In genomic region chr6:43298565-43299337, GRCh38 we compare ENCODE assay signal across 1 cellular context.
A peak's percentile ranks its signal among the peaks of the same experiment; 100 is the strongest.
TF ChIP-seq lines count a peak whose summit lies in the region.

No MANE protein-coding gene starts in this region.

TF ChIP-seq in HepG2, 621 proteins besides CTCF, POLR2A, EP300 and RAD21 (continued from another document and continues in another):
- TF ChIP-seq, protein P1, sequence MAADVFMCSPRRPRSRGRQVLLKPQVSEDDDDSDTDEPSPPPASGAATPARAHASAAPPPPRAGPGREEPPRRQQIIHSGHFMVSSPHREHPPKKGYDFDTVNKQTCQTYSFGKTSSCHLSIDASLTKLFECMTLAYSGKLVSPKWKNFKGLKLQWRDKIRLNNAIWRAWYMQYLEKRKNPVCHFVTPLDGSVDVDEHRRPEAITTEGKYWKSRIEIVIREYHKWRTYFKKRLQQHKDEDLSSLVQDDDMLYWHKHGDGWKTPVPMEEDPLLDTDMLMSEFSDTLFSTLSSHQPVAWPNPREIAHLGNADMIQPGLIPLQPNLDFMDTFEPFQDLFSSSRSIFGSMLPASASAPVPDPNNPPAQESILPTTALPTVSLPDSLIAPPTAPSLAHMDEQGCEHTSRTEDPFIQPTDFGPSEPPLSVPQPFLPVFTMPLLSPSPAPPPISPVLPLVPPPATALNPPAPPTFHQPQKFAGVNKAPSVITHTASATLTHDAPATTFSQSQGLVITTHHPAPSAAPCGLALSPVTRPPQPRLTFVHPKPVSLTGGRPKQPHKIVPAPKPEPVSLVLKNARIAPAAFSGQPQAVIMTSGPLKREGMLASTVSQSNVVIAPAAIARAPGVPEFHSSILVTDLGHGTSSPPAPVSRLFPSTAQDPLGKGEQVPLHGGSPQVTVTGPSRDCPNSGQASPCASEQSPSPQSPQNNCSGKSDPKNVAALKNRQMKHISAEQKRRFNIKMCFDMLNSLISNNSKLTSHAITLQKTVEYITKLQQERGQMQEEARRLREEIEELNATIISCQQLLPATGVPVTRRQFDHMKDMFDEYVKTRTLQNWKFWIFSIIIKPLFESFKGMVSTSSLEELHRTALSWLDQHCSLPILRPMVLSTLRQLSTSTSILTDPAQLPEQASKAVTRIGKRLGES (CRISPR knock-in tag; IDR thresholded peaks at IDR 0.05; ENCODE audit: borderline replicate concordance): no peak
- TF ChIP-seq SPEN (CRISPR knock-in tag; IDR thresholded peaks at IDR 0.05; ENCODE audit: low read depth) (no peak), ZNF510 (CRISPR knock-in tag; IDR thresholded peaks at IDR 0.05; ENCODE audit: low read depth) (no peak), ZNF234 (CRISPR knock-in tag; conservative IDR thresholded peaks at IDR 0.05) (no peak), ETV6 (CRISPR knock-in tag; conservative IDR thresholded peaks at IDR 0.05) (no peak), ZMYM2 (CRISPR knock-in tag; IDR thresholded peaks at IDR 0.05) (peak; percentile 11; the same call in 1 of the 2 replicates), TIGD3 (CRISPR knock-in tag; IDR thresholded peaks at IDR 0.05; ENCODE audit: borderline replicate concordance) (no peak), ZNF431 (CRISPR knock-in tag; IDR thresholded peaks at IDR 0.05; ENCODE audit: borderline replicate concordance, low read depth) (no peak), ZKSCAN5 (CRISPR knock-in tag; IDR thresholded peaks at IDR 0.05) (0 out of 2 replicates have a peak, but pooled peaks have one; percentile 3), MTA3 (CRISPR knock-in tag; IDR thresholded peaks at IDR 0.05) (no peak), ZNF703 (CRISPR knock-in tag; IDR thresholded peaks at IDR 0.05; ENCODE audit: borderline replicate concordance) (no peak), SRSF4 (IDR thresholded peaks at IDR 0.05; ENCODE audit: low read depth, low read length, poor library complexity, severe bottlenecking) (no peak), CEBPG (CRISPR knock-in tag; IDR thresholded peaks at IDR 0.05) (no peak), ZNF34 (CRISPR knock-in tag; IDR thresholded peaks at IDR 0.05; ENCODE audit: borderline replicate concordance) (no peak), IKZF1 (IDR thresholded peaks at IDR 0.05) (no peak), RFX3 (CRISPR knock-in tag; IDR thresholded peaks at IDR 0.05) (no peak), ZNF335 (CRISPR knock-in tag; IDR thresholded peaks at IDR 0.05) (0 out of 2 replicates have a peak, but pooled peaks have one; percentile 7), REPIN1 (CRISPR knock-in tag; IDR thresholded peaks at IDR 0.05; ENCODE audit: borderline replicate concordance, low read depth) (no peak), PAF1 (CRISPR knock-in tag; IDR thresholded peaks at IDR 0.05) (no peak), ZNF557 (CRISPR knock-in tag; IDR thresholded peaks at IDR 0.05) (no peak), BCL6 (CRISPR knock-in tag; IDR thresholded peaks at IDR 0.05) (no peak), TBX2 (CRISPR knock-in tag; IDR thresholded peaks at IDR 0.05; ENCODE audit: borderline replicate concordance) (no peak), NAIF1 (CRISPR knock-in tag; IDR thresholded peaks at IDR 0.05; ENCODE audit: borderline replicate concordance) (no peak), POLR2AphosphoS2 (IDR thresholded peaks at IDR 0.05; ENCODE audit: low read depth, low read length) (no peak), CENPT (CRISPR knock-in tag; IDR thresholded peaks at IDR 0.05; ENCODE audit: low read depth) (0 out of 2 replicates have a peak, but pooled peaks have one; percentile 1), ZNF496 (CRISPR knock-in tag; IDR thresholded peaks at IDR 0.05; ENCODE audit: insufficient replicate concordance) (no peak), ZNF275 (CRISPR knock-in tag; IDR thresholded peaks at IDR 0.05; ENCODE audit: borderline replicate concordance) (no peak), KDM6A (CRISPR knock-in tag; IDR thresholded peaks at IDR 0.05; ENCODE audit: low read depth) (no peak), PHF21A (CRISPR knock-in tag; IDR thresholded peaks at IDR 0.05) (no peak), PRMT3 (CRISPR knock-in tag; IDR thresholded peaks at IDR 0.05; ENCODE audit: borderline replicate concordance, low read depth) (no peak), GATAD2A (CRISPR knock-in tag; IDR thresholded peaks at IDR 0.05) (no peak), MAFF (IDR thresholded peaks at IDR 0.05; ENCODE audit: low read depth, low read length) (peak; percentile 65), ZNF432 (CRISPR knock-in tag; IDR thresholded peaks at IDR 0.05; ENCODE audit: borderline replicate concordance) (no peak), TCF7 (IDR thresholded peaks at IDR 0.05; ENCODE audit: low read depth) (no peak), KLF6 (CRISPR knock-in tag; IDR thresholded peaks at IDR 0.05) (no peak), KLF13 (CRISPR knock-in tag; IDR thresholded peaks at IDR 0.05) (no peak), MEIS1 (CRISPR knock-in tag; IDR thresholded peaks at IDR 0.05; ENCODE audit: borderline replicate concordance) (no peak), HCFC1 (IDR thresholded peaks at IDR 0.05; ENCODE audit: low read depth, low read length) (no peak), ZNF460 (CRISPR knock-in tag; IDR thresholded peaks at IDR 0.05; ENCODE audit: borderline replicate concordance) (no peak), ATAD3A (CRISPR knock-in tag; IDR thresholded peaks at IDR 0.05) (no peak)
- TF ChIP-seq, protein P2, sequence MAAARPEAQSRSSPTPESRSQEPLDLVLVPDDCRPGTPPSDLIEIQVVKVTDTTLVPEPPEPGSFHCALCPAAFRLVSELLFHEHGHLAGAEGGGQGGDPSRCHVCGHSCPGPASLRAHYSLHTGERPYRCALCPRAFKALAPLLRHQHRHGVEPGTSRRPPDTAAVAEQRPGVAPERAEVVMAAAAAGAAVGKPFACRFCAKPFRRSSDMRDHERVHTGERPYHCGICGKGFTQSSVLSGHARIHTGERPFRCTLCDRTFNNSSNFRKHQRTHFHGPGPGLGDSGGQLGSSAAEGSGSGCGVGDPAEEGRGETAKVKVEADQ (CRISPR knock-in tag; IDR thresholded peaks at IDR 0.05; ENCODE audit: borderline replicate concordance): no peak
- TF ChIP-seq, protein P3, sequence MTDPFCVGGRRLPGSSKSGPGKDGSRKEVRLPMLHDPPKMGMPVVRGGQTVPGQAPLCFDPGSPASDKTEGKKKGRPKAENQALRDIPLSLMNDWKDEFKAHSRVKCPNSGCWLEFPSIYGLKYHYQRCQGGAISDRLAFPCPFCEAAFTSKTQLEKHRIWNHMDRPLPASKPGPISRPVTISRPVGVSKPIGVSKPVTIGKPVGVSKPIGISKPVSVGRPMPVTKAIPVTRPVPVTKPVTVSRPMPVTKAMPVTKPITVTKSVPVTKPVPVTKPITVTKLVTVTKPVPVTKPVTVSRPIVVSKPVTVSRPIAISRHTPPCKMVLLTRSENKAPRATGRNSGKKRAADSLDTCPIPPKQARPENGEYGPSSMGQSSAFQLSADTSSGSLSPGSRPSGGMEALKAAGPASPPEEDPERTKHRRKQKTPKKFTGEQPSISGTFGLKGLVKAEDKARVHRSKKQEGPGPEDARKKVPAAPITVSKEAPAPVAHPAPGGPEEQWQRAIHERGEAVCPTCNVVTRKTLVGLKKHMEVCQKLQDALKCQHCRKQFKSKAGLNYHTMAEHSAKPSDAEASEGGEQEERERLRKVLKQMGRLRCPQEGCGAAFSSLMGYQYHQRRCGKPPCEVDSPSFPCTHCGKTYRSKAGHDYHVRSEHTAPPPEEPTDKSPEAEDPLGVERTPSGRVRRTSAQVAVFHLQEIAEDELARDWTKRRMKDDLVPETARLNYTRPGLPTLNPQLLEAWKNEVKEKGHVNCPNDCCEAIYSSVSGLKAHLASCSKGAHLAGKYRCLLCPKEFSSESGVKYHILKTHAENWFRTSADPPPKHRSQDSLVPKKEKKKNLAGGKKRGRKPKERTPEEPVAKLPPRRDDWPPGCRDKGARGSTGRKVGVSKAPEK (CRISPR knock-in tag; IDR thresholded peaks at IDR 0.05; ENCODE audit: borderline replicate concordance): no peak
- TF ChIP-seq, protein P4, sequence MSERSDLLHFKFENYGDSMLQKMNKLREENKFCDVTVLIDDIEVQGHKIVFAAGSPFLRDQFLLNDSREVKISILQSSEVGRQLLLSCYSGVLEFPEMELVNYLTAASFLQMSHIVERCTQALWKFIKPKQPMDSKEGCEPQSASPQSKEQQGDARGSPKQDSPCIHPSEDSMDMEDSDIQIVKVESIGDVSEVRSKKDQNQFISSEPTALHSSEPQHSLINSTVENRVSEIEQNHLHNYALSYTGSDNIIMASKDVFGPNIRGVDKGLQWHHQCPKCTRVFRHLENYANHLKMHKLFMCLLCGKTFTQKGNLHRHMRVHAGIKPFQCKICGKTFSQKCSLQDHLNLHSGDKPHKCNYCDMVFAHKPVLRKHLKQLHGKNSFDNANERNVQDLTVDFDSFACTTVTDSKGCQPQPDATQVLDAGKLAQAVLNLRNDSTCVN (CRISPR knock-in tag; IDR thresholded peaks at IDR 0.05; ENCODE audit: borderline replicate concordance): no peak
- TF ChIP-seq, protein P5, sequence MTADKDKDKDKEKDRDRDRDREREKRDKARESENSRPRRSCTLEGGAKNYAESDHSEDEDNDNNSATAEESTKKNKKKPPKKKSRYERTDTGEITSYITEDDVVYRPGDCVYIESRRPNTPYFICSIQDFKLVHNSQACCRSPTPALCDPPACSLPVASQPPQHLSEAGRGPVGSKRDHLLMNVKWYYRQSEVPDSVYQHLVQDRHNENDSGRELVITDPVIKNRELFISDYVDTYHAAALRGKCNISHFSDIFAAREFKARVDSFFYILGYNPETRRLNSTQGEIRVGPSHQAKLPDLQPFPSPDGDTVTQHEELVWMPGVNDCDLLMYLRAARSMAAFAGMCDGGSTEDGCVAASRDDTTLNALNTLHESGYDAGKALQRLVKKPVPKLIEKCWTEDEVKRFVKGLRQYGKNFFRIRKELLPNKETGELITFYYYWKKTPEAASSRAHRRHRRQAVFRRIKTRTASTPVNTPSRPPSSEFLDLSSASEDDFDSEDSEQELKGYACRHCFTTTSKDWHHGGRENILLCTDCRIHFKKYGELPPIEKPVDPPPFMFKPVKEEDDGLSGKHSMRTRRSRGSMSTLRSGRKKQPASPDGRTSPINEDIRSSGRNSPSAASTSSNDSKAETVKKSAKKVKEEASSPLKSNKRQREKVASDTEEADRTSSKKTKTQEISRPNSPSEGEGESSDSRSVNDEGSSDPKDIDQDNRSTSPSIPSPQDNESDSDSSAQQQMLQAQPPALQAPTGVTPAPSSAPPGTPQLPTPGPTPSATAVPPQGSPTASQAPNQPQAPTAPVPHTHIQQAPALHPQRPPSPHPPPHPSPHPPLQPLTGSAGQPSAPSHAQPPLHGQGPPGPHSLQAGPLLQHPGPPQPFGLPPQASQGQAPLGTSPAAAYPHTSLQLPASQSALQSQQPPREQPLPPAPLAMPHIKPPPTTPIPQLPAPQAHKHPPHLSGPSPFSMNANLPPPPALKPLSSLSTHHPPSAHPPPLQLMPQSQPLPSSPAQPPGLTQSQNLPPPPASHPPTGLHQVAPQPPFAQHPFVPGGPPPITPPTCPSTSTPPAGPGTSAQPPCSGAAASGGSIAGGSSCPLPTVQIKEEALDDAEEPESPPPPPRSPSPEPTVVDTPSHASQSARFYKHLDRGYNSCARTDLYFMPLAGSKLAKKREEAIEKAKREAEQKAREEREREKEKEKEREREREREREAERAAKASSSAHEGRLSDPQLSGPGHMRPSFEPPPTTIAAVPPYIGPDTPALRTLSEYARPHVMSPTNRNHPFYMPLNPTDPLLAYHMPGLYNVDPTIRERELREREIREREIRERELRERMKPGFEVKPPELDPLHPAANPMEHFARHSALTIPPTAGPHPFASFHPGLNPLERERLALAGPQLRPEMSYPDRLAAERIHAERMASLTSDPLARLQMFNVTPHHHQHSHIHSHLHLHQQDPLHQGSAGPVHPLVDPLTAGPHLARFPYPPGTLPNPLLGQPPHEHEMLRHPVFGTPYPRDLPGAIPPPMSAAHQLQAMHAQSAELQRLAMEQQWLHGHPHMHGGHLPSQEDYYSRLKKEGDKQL (CRISPR knock-in tag; IDR thresholded peaks at IDR 0.05; ENCODE audit: low read depth): no peak
- TF ChIP-seq, protein P6, sequence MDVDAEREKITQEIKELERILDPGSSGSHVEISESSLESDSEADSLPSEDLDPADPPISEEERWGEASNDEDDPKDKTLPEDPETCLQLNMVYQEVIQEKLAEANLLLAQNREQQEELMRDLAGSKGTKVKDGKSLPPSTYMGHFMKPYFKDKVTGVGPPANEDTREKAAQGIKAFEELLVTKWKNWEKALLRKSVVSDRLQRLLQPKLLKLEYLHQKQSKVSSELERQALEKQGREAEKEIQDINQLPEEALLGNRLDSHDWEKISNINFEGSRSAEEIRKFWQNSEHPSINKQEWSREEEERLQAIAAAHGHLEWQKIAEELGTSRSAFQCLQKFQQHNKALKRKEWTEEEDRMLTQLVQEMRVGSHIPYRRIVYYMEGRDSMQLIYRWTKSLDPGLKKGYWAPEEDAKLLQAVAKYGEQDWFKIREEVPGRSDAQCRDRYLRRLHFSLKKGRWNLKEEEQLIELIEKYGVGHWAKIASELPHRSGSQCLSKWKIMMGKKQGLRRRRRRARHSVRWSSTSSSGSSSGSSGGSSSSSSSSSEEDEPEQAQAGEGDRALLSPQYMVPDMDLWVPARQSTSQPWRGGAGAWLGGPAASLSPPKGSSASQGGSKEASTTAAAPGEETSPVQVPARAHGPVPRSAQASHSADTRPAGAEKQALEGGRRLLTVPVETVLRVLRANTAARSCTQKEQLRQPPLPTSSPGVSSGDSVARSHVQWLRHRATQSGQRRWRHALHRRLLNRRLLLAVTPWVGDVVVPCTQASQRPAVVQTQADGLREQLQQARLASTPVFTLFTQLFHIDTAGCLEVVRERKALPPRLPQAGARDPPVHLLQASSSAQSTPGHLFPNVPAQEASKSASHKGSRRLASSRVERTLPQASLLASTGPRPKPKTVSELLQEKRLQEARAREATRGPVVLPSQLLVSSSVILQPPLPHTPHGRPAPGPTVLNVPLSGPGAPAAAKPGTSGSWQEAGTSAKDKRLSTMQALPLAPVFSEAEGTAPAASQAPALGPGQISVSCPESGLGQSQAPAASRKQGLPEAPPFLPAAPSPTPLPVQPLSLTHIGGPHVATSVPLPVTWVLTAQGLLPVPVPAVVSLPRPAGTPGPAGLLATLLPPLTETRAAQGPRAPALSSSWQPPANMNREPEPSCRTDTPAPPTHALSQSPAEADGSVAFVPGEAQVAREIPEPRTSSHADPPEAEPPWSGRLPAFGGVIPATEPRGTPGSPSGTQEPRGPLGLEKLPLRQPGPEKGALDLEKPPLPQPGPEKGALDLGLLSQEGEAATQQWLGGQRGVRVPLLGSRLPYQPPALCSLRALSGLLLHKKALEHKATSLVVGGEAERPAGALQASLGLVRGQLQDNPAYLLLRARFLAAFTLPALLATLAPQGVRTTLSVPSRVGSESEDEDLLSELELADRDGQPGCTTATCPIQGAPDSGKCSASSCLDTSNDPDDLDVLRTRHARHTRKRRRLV (CRISPR knock-in tag; IDR thresholded peaks at IDR 0.05): no peak
